ENCODE assay signal across 32 cellular contexts in the genomic region with DNA sequence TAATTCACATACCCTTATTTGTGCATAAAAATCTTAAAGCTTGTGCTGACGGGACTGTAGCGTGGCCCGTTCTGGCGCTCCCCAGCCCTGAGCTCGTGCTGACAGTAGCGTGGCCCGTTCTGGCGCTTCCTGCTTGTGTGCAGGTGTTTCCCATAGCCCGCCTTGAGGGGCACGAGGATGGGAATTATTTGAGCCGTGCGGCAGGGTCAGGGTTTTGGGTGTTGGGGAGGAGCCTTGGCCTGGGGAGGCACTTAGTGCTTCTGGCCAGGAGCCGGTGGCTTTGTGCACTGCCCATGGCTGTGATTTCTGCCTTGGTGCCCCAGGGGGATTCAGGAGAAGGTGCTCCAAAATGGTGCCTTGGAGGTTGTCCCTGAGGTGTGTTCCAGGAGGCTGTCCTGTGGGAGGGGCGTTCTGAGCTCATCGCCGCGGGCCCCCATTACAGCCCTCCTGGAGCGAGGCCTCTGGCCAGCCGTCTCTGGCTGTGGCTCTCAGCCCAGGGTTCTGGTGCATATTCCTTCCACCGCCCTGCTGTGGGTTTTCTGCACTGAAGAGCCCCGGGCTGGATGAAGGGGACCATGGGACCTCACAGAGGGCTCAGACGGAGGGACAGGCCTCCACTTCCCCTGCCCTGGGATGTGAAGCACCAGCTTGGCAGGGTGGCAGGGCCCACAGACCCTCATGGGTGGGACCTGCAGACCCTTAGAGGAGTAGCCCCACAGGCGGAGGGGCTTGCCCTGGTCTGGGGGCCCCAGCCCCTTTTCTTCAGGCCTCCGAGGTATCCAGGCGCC. TPM values are rescaled to one million over a fixed set of nuclear protein-coding genes. Genes with fewer than 3 reads are reported as not detected.
DNase-seq lines count a peak whose midpoint lies in the region; ATAC-seq and TF ChIP-seq lines count a peak whose summit lies in the region.
"Had no signal": no experiment of that assay in that cellular context is flagged by ENCODE, and none has a peak within 500 bp of the region (broad histone marks: within the 10 kb centered on the region; RNA-seq: fewer than 3 reads in every experiment).

No MANE protein-coding gene starts in this region.

- peaks cover 24% of the 10 kb centered on the region for H3K36me3 ChIP-seq in osteoblast (ENCODE audit: insufficient read depth, low read length)
- H3K36me3 ChIP-seq in upper lobe of right lung: peaks cover 15% of the 10 kb centered on the region

- no peak overlapping the region for H3K4me3 ChIP-seq in osteoblast (ENCODE audit: insufficient read depth, low read length)
- H3K4me3 ChIP-seq in upper lobe of right lung: no peak overlapping the region
- H3K4me3 ChIP-seq: mucosa of descending colon, Peyer's patch, SJCRH30, upper lobe of left lung had no signal

- no peak for ATAC-seq in left ventricle myocardium superior
- ATAC-seq in upper lobe of right lung: no peak
- ATAC-seq: mucosa of descending colon had no signal

- H3K79me2 ChIP-seq in osteoblast (ENCODE audit: insufficient read depth, low read length): peaks cover 88% of the 10 kb centered on the region

- H3K27ac ChIP-seq in osteoblast (ENCODE audit: low read depth, low read length) (no peak overlapping the region), upper lobe of right lung (no peak overlapping the region)
- H3K27ac ChIP-seq: epithelial cell of prostate, Peyer's patch, SJCRH30, upper lobe of left lung had no signal

- H3K4me1 ChIP-seq in osteoblast (ENCODE audit: insufficient read depth, low read length): peaks cover under 1% of the 10 kb centered on the region
- H3K4me1 ChIP-seq in upper lobe of right lung: peaks cover 12% of the 10 kb centered on the region
- H3K4me1 ChIP-seq: SJCRH30 had no signal

- peaks cover 64% of the 10 kb centered on the region for H4K20me1 ChIP-seq in osteoblast (ENCODE audit: insufficient read depth, low read length)

- H2AFZ ChIP-seq in osteoblast (ENCODE audit: low read length): no peak overlapping the region

- H3K27me3 ChIP-seq in osteoblast (ENCODE audit: insufficient read depth, low read length): no peaks in the 10 kb centered on the region
- H3K27me3 ChIP-seq in upper lobe of right lung: no peaks in the 10 kb centered on the region
- H3K27me3 ChIP-seq: Peyer's patch, SJCRH30, upper lobe of left lung had no signal

- H3K4me2 ChIP-seq in osteoblast (ENCODE audit: insufficient read depth, low read length): no peak overlapping the region

- TF ChIP-seq CTCF in osteoblast (IDR thresholded peaks at IDR 0.05; ENCODE audit: extremely low read depth, low read depth, low read length) (no peak), upper lobe of right lung (IDR thresholded peaks at IDR 0.05) (no peak)

- intact Hi-C loops in cardiac septum (cut with DNase I) (no loop called here), left ventricle myocardium superior (cut with micrococcal nuclease) (no loop called here), upper lobe of right lung (cut with DNase I) (loop anchor here (5.0 kb wide), 1 partner anchor 186 kb away; no protein-coding TSS in a partner anchor)

- DNase-seq in cardiac septum (ENCODE audit: low spot score) (peak; percentile 69), left ventricle myocardium superior (no peak), dermis blood vessel endothelial cell (peak; percentile 51), osteoblast (ENCODE audit: insufficient read length, low spot score, missing footprints) (peak; percentile 74), upper lobe of right lung (peak; percentile 60), T-helper 1 cell (no peak)
- DNase-seq in activated CD4-positive, alpha-beta T cell treated with anti-CD3 and anti-CD28 coated beads, Interleukin-2, amount 50 U/mL, for 48 hours: no peak
- DNase-seq in stimulated activated CD4-positive, alpha-beta T cell treated with anti-CD3 and anti-CD28 coated beads, Interleukin-1b, Interleukin-23, amount 100 ng/mL, for 48 hours: no peak
- DNase-seq: 8988T; activated CD4-positive, alpha-beta T cell treated with anti-CD3 and anti-CD28 coated beads for 48 hours; activated CD8-positive, alpha-beta memory T cell treated with anti-CD3 and anti-CD28 coated beads for 24 hours; activated naive CD8-positive, alpha-beta T cell treated with anti-CD3 and anti-CD28 coated beads for 36 hours; activated T-cell treated with anti-CD3 and anti-CD28 coated beads for 4 hours; anterior cingulate cortex; Calu3; CD4-positive, CD25-positive, alpha-beta regulatory T cell; DMS79; effector memory CD4-positive, alpha-beta T cell; HCEC 1CT; Kasumi-1; NCI-H1417; NCI-H2081; NCI-H226; NCI-H69; SJCRH30; stimulated activated CD4-positive, alpha-beta T cell treated with anti-CD3 and anti-CD28 coated beads, Interleukin-4, amount 100 ng/mL, for 4 hours; SW 1271; T-helper 9 cell; upper lobe of left lung had no signal

- H3K9me3 ChIP-seq in osteoblast (ENCODE audit: low read depth, low read length) (no peaks in the 10 kb centered on the region), upper lobe of right lung (no peaks in the 10 kb centered on the region)
- H3K9me3 ChIP-seq: mucosa of descending colon, Peyer's patch, SJCRH30, upper lobe of left lung had no signal

RNA-seq across cellular contexts. Expression of a gene that starts 6.6 kb away (rescaled TPM):
- total RNA-seq in cardiac septum (35.8 TPM), left ventricle myocardium superior (69.9 TPM), dermis blood vessel endothelial cell (24.8 and 32.7 TPM in 2 replicates), osteoblast (9.4 and 10.9 TPM in 2 replicates), upper lobe of right lung (22.8 TPM)

RNA-seq across cellular contexts. Expression of a gene that starts 25.7 kb away (rescaled TPM):
- total RNA-seq in cardiac septum (11.5 TPM), left ventricle myocardium superior (26.5 TPM), dermis blood vessel endothelial cell (0.05 and 0.34 TPM in 2 replicates), osteoblast (13.3 and 15.2 TPM in 2 replicates), upper lobe of right lung (370 TPM)

Comparison
In these comparisons a context has a peak if more than half of its experiments do, and no peak if none do; other contexts are left out.
1. DNase-seq: peak in cardiac septum (single experiment), dermis blood vessel endothelial cell (single experiment), osteoblast (single experiment) and upper lobe of right lung (single experiment); none in left ventricle myocardium superior (single experiment), activated CD4-positive, alpha-beta T cell treated with anti-CD3 and anti-CD28 coated beads, Interleukin-2, amount 50 U/mL, for 48 hours (0 of 2), T-helper 1 cell (0 of 5) and stimulated activated CD4-positive, alpha-beta T cell treated with anti-CD3 and anti-CD28 coated beads, Interleukin-1b, Interleukin-23, amount 100 ng/mL, for 48 hours (single experiment).
2. RNA of a gene that starts 25.7 kb away (total RNA-seq): 370 TPM in upper lobe of right lung (single experiment); 26.5 TPM in left ventricle myocardium superior (single experiment), 13.3 to 15.2 TPM in osteoblast, 11.5 TPM in cardiac septum (single experiment) and 0.05 to 0.34 TPM in dermis blood vessel endothelial cell; every median in the first group is over 10 times any median in the second.